Comparison of ENCODE assay signal across 16 cellular contexts in the genomic region with DNA sequence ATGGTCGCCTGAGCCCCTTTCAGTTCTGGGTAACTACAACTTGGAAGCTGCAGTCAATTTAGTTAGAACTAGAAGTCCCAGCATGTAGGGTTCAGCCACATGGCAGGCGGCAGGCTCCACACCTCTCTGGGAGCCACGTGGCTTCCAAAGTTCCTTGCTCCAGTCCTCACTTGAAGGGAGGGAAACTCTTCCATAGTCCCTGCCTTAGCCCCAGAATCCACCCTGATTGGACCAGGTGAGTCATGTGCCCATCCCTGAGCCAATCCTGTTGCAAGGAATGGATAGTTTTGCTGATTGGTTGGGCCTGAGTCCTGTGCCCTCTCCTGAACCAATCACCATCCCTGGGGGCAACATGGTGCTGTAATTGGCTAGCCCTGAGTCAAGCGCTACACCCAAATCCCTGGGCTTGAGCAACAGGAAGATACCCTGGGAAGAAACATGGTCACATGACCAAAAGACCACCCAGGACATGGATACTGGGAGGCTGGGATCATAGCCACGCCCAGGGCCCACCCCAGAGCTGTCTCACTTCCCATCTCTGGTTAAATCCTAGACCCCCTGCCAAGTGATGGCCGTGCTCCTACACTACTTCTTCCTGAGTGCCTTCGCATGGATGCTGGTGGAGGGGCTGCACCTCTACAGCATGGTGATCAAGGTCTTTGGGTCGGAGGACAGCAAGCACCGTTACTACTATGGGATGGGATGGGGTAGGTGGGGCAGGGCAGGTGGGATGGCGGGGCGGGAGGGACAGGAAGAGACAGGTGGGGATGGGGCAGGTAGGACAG.
A peak's percentile ranks its signal among the peaks of the same experiment; 100 is the strongest.
DNase-seq lines count a peak whose midpoint lies in the region; ATAC-seq, FAIRE-seq and TF ChIP-seq lines count a peak whose summit lies in the region.
"Had no signal": no experiment of that assay in that cellular context is flagged by ENCODE, and none has a peak within 500 bp of the region (broad histone marks: within the 10 kb centered on the region; RNA-seq: fewer than 3 reads in every experiment).

No MANE protein-coding gene starts in this region.

- H3K9ac ChIP-seq in K562 (ENCODE audit: insufficient read depth in 1 of 2, low read depth in 2 of 2, low read length in 2 of 2) (no peak overlapping the region), trophoblast cell (ENCODE audit: low read length) (no peak overlapping the region), MM.1S (ENCODE audit: low read length) (no peak overlapping the region)
- H3K9ac ChIP-seq: GM23248 had no signal

- TF ChIP-seq POLR2A in K562 (conservative IDR thresholded peaks at IDR 0.05) = no peak

- intact Hi-C loops in A673 (cut with micrococcal nuclease; ENCODE audit: unreplicated experiment) = loop anchor here (10.0 kb wide), 2 partner anchors 466 to 726 kb away; no protein-coding TSS in a partner anchor
- intact Hi-C loops in K562 (cut with micrococcal nuclease) = loop anchor here (10.0 kb wide), 2 partner anchors 344 to 726 kb away; no protein-coding TSS in a partner anchor

- H3F3A ChIP-seq in MM.1S (ENCODE audit: insufficient read depth, low read length) = no peaks in the 10 kb centered on the region

- H2AK5ac ChIP-seq in trophoblast cell (ENCODE audit: low read length) = no peak overlapping the region

- H4K8ac ChIP-seq in trophoblast cell (ENCODE audit: low read depth, low read length) = no peak overlapping the region

- TF ChIP-seq CTCF in A673 (conservative IDR thresholded peaks at IDR 0.05; ENCODE audit: low read depth, low read length) = no peak
- no peak for TF ChIP-seq CTCF in HEK293 (tag by site-specific recombination; IDR thresholded peaks at IDR 0.05)
- TF ChIP-seq CTCF in K562 (IDR thresholded peaks at IDR 0.05 in 2 of 3, conservative IDR thresholded peaks at IDR 0.05 in 1 of 3; ENCODE audit: insufficient read depth in 2 of 3, low read depth in 1 of 3, low read length in 3 of 3) = no peak
- TF ChIP-seq CTCF in MM.1S (IDR thresholded peaks at IDR 0.05; ENCODE audit: low read length) = no peak

- H3K27me3 ChIP-seq in A673 (replicated peaks; ENCODE audit: insufficient read depth, low read depth, low read length, poor library complexity) (peaks cover 16% of the 10 kb centered on the region), K562 (ENCODE audit: control insufficient read depth in 2 of 2, insufficient read depth in 2 of 2, low read length in 2 of 2) (peaks cover 0 to 10% of the 10 kb centered on the region in 2 experiments; a peak in 1 of 5 replicates), trophoblast cell (ENCODE audit: insufficient read depth, low read length) (no peaks in the 10 kb centered on the region), MM.1S (replicated peaks; ENCODE audit: insufficient read depth, low read length) (peaks cover 8% of the 10 kb centered on the region)

- POLR2A ChIA-PET in A673 (lab: Charles Lee; ENCODE audit: low non-redundant PET) (no interaction called here), HEK293 (lab: Yijun Ruan, JAX) (no interaction called here), K562 (lab: Yijun Ruan, JAX) (no interaction called here)

- H4K12ac ChIP-seq in trophoblast cell (ENCODE audit: low read depth, low read length) = no peak overlapping the region

- no peaks in the 10 kb centered on the region for H3K36me3 ChIP-seq in A673 (ENCODE audit: insufficient read depth, low read length, poor library complexity, severe bottlenecking)
- no peaks in the 10 kb centered on the region for H3K36me3 ChIP-seq in HEK293 (ENCODE audit: control insufficient read depth in 2 of 2, insufficient read depth in 1 of 2, low read length in 2 of 2)
- H3K36me3 ChIP-seq in K562 (ENCODE audit: control insufficient read depth, insufficient read depth, low read length) = no peaks in the 10 kb centered on the region
- H3K36me3 ChIP-seq in trophoblast cell (ENCODE audit: control insufficient read depth in 1 of 2, insufficient read depth in 2 of 2, low read length in 2 of 2) = no peaks in the 10 kb centered on the region
- H3K36me3 ChIP-seq in MM.1S (replicated peaks; ENCODE audit: insufficient read depth, low read length) = no peaks in the 10 kb centered on the region

- H3K27ac ChIP-seq in A673 (ENCODE audit: low read depth, low read length, poor library complexity, severe bottlenecking) (no peak overlapping the region), HEK293 (ENCODE audit: extremely low read depth, low read depth, low read length) (no peak overlapping the region), K562 (ENCODE audit: extremely low read depth, low read depth, low read length) (no peak overlapping the region), trophoblast cell (ENCODE audit: low read depth, low read length) (no peak overlapping the region), MM.1S (ENCODE audit: low read length) (no peak overlapping the region)
- H3K27ac ChIP-seq: GM23248 had no signal

- no peak overlapping the region for H2AFZ ChIP-seq in K562 (ENCODE audit: low read depth, low read length)
- H2AFZ ChIP-seq in trophoblast cell (ENCODE audit: insufficient read depth, low read length, poor library complexity) = no peak overlapping the region
- H2AFZ ChIP-seq in MM.1S (ENCODE audit: low read length) = no peak overlapping the region
- H2AFZ ChIP-seq: GM23248 had no signal

- H3K9me1 ChIP-seq in K562 (ENCODE audit: control insufficient read depth, insufficient read depth, low read length) = no peaks in the 10 kb centered on the region

- ATAC-seq in K562 = peak; percentile 62

- no peak overlapping the region for H3K4ac ChIP-seq in trophoblast cell (ENCODE audit: low read depth, low read length)

- no peak overlapping the region for H3K14ac ChIP-seq in trophoblast cell (ENCODE audit: low read length)

- FAIRE-seq in K562 (lab: Jason Lieb, UNC) = peak; percentile 58
- FAIRE-seq: RCC 7860 had no signal

- BruUV-seq in A673 (replicated peaks; lab: Mats Ljungman, UMichigan) (no TSS peak), K562 (replicated peaks; lab: Mats Ljungman, UMichigan) (no TSS peak)

- H2BK120ac ChIP-seq in trophoblast cell (ENCODE audit: insufficient read depth, low read length, poor library complexity) = no peak overlapping the region

- H3K4me3 ChIP-seq in A673 (ENCODE audit: low read depth, low read length, poor library complexity, severe bottlenecking) (no peak overlapping the region), HEK293 (ENCODE audit: low read depth, low read length) (no peak overlapping the region), K562 (no peak overlapping the region), trophoblast cell (ENCODE audit: low read depth, low read length) (peak overlapping the region; percentile 34), MM.1S (ENCODE audit: low read length) (no peak overlapping the region)
- H3K4me3 ChIP-seq: GM23248 had no signal

- WGBS in K562 (ENCODE audit: insufficient coverage, low coverage, missing lambda C conversion rate) = 31% methylated on average over 9 of the region's 11 CpGs
- WGBS in trophoblast cell (ENCODE audit: extremely low coverage, insufficient coverage, insufficient read length) = no CpG with 5 or more reads among the region's 11 CpGs

- TF ChIP-seq EP300 in K562 (IDR thresholded peaks at IDR 0.05; ENCODE audit: low read length) = no peak

- in situ Hi-C loops in K562 (cut with MboI) = loop anchor here (10.0 kb wide), 1 partner anchor 726 kb away; no protein-coding TSS in a partner anchor

- no peaks in the 10 kb centered on the region for H3K4me1 ChIP-seq in A673 (ENCODE audit: insufficient read depth, low read length, poor library complexity, severe bottlenecking)
- no peaks in the 10 kb centered on the region for H3K4me1 ChIP-seq in HEK293 (ENCODE audit: control insufficient read depth, insufficient read depth, low read length)
- peaks cover 0 to 19% of the 10 kb centered on the region in 2 experiments; a peak in 3 of 5 replicates for H3K4me1 ChIP-seq in K562 (replicated peaks in 1 of 2; ENCODE audit: control insufficient read depth in 2 of 2, insufficient read depth in 2 of 2, low read length in 2 of 2)
- no peaks in the 10 kb centered on the region for H3K4me1 ChIP-seq in trophoblast cell (ENCODE audit: control insufficient read depth in 1 of 2, insufficient read depth in 2 of 2, low read length in 2 of 2)
- no peaks in the 10 kb centered on the region for H3K4me1 ChIP-seq in MM.1S (ENCODE audit: low read length)

- H3K18ac ChIP-seq in trophoblast cell (ENCODE audit: low read length) = no peak overlapping the region

- H3K9me3 ChIP-seq in A673 (ENCODE audit: low read depth, low read length, poor library complexity, severe bottlenecking) (no peaks in the 10 kb centered on the region), HEK293 (ENCODE audit: control insufficient read depth, insufficient read depth, low read depth, low read length) (no peaks in the 10 kb centered on the region), K562 (replicated peaks; ENCODE audit: control insufficient read depth, insufficient read depth, low read depth, low read length) (no peaks in the 10 kb centered on the region), trophoblast cell (ENCODE audit: insufficient read depth, low read depth, low read length) (peaks cover 5% of the 10 kb centered on the region), MM.1S (replicated peaks; ENCODE audit: insufficient read depth, low read length) (no peaks in the 10 kb centered on the region)

- H2BK5ac ChIP-seq in trophoblast cell (ENCODE audit: low read depth, low read length, poor library complexity) = no peak overlapping the region

- no peak for TF ChIP-seq RAD21 in K562 (CRISPR knock-in tag; conservative IDR thresholded peaks at IDR 0.05 in 1 of 2, IDR thresholded peaks at IDR 0.05 in 1 of 2)

- CTCF ChIA-PET in A673 (lab: Charles Lee) = no interaction called here
- CTCF ChIA-PET in HEK293 (lab: Yijun Ruan, JAX) = no interaction called here
- CTCF ChIA-PET in K562 (lab: Yijun Ruan, JAX; ENCODE audit: low intra/inter-chr PET ratio) = no interaction called here

- no peak overlapping the region for H3K23ac ChIP-seq in trophoblast cell (ENCODE audit: low read length)

- no peaks in the 10 kb centered on the region; the same call in 1 of the 2 replicates for H4K20me1 ChIP-seq in K562 (replicated peaks; ENCODE audit: control insufficient read depth, insufficient read depth, low read length)
- no peaks in the 10 kb centered on the region for H4K20me1 ChIP-seq in MM.1S (ENCODE audit: insufficient read depth, low read length)

- H3K79me2 ChIP-seq in K562 (ENCODE audit: control insufficient read depth, insufficient read depth, low read length) = no peaks in the 10 kb centered on the region
- no peaks in the 10 kb centered on the region for H3K79me2 ChIP-seq in trophoblast cell (ENCODE audit: control insufficient read depth, insufficient read depth, low read length, poor library complexity)
- no peaks in the 10 kb centered on the region for H3K79me2 ChIP-seq in MM.1S (ENCODE audit: low read length)

- peak; percentile 25 for DNase-seq in A673 (ENCODE audit: low spot score)
- peak in 2 of 4 experiments; percentile 17 to 55 for DNase-seq in K562 (ENCODE audit: extremely low read depth in 1 of 4, low spot score in 3 of 4)
- DNase-seq in trophoblast cell = no peak
- DNase-seq in T1000 (lab: John Stamatoyannopoulos, UW) = no peak
- DNase-seq in SKM-1 treated with dmso at 0.1 percent for 144 hours (lab: John Stamatoyannopoulos, UW; ENCODE audit: unreplicated experiment) = no peak
- DNase-seq in GDM1 (lab: John Stamatoyannopoulos, UW) = no peak
- no peak for DNase-seq in MM.1S
- DNase-seq: CD4-positive, alpha-beta T cell; GM23248; NCI-H1930; NCI-H2171; NCI-H446; NCI-H69; SIG-M5 had no signal

- H3K4me2 ChIP-seq in K562 (ENCODE audit: insufficient read depth, low read length) (no peak overlapping the region), trophoblast cell (ENCODE audit: low read length) (no peak overlapping the region), MM.1S (ENCODE audit: low read depth, low read length) (no peak overlapping the region)

- H3K79me1 ChIP-seq in trophoblast cell (ENCODE audit: low read length) = no peaks in the 10 kb centered on the region

- no peak overlapping the region for H4K91ac ChIP-seq in trophoblast cell (ENCODE audit: low read depth, low read length)

- no peak overlapping the region for H2BK12ac ChIP-seq in trophoblast cell (ENCODE audit: low read length)

- H3K9me2 ChIP-seq in MM.1S (replicated peaks; ENCODE audit: insufficient read depth, low read length) = no peaks in the 10 kb centered on the region
